In the genomic region with DNA sequence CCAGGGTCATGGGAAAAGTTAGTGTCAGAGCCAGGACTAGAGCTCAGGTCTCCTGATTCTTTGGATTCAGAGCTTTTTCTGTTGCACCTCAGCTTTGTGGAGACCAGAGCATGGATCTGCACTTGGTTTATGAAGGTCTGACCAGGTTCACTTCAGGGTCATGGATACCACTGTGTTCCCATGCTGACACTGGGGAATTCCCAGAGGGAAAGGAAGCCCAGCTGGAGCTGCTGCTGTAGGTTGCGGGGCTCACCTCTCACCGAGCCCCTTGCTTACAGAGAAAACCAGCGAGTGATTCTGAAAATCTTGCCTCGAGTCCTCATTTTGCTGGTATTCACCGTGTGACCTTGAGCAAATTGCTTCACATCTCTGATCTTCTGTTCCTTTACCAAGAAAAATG, we compare ENCODE assay signal across 24 cellular contexts.
DNase-seq lines count a peak whose midpoint lies in the region; FAIRE-seq and TF ChIP-seq lines count a peak whose summit lies in the region.
"Had no signal": no experiment of that assay in that cellular context is flagged by ENCODE, and none has a peak within 500 bp of the region (broad histone marks: within the 10 kb centered on the region; RNA-seq: fewer than 3 reads in every experiment).

No MANE protein-coding gene starts in this region.

- H3K4me3 Mint-ChIP-seq in activated naive CD4-positive, alpha-beta T cell treated with anti-CD3 and anti-CD28 coated beads, Interleukin-2, amount 50 U/mL, for 24 hours: no peak overlapping the region
- H3K4me3 Mint-ChIP-seq: activated CD4-positive, alpha-beta T cell treated with anti-CD3 and anti-CD28 coated beads, Interleukin-2, amount 10 ng/mL, durations not matched to agents 24 days and 14 days; activated naive CD4-positive, alpha-beta T cell treated with anti-CD3 and anti-CD28 coated beads for 36 hours had no signal

- H3K9me2 ChIP-seq in hepatocyte (replicated peaks; ENCODE audit: insufficient read depth): no peaks in the 10 kb centered on the region

- H3K4me2 ChIP-seq in hepatocyte: no peak overlapping the region

- DNase-seq in activated naive CD4-positive, alpha-beta T cell (lab: John Stamatoyannopoulos, UW): no peak
- DNase-seq in caudate nucleus (lab: John Stamatoyannopoulos, UW) (no peak), hepatocyte (ENCODE audit: low spot score) (no peak), substantia nigra (lab: John Stamatoyannopoulos, UW) (no peak), NCI-H2081 treated with DMSO at 0.1 percent for 48 hours (lab: John Stamatoyannopoulos, UW) (no peak), small intestine (no peak), GM20000 (ENCODE audit: low spot score) (no peak)
- DNase-seq: activated CD4-positive, alpha-beta T cell treated with anti-CD3 and anti-CD28 coated beads, Interleukin-2, amount 10 ng/mL, durations not matched to agents 24 days and 14 days; activated CD8-positive, alpha-beta memory T cell treated with anti-CD3 and anti-CD28 coated beads, Interleukin-2, amount 50 U/mL, for 48 hours; activated naive CD4-positive, alpha-beta T cell treated with anti-CD3 and anti-CD28 coated beads for 36 hours; C1 segment of cervical spinal cord; GDM1; hippocampal formation; islet precursor cell; MG63; NCI-H1694; NCI-H774; nucleus accumbens; OCI-M1; retina; SJCRH30 had no signal

- FAIRE-seq in small intestine (lab: Jason Lieb, UNC): no peak
- FAIRE-seq: colon had no signal

- peaks cover 15% of the 10 kb centered on the region for H3K36me3 Mint-ChIP-seq in activated naive CD4-positive, alpha-beta T cell treated with anti-CD3 and anti-CD28 coated beads, Interleukin-2, amount 50 U/mL, for 24 hours

- no peaks in the 10 kb centered on the region for H3K27me3 Mint-ChIP-seq in activated naive CD4-positive, alpha-beta T cell treated with anti-CD3 and anti-CD28 coated beads, Interleukin-2, amount 50 U/mL, for 24 hours
- H3K27me3 Mint-ChIP-seq: activated CD4-positive, alpha-beta T cell treated with anti-CD3 and anti-CD28 coated beads, Interleukin-2, amount 10 ng/mL, durations not matched to agents 24 days and 14 days had no signal

- H3K9me3 ChIP-seq in hepatocyte (ENCODE audit: low read depth): no peaks in the 10 kb centered on the region
- no peaks in the 10 kb centered on the region for H3K9me3 ChIP-seq in small intestine (ENCODE audit: control insufficient read depth, low read depth)
- H3K9me3 ChIP-seq: MG63, SJCRH30 had no signal

- peaks cover 43% of the 10 kb centered on the region for H3K4me1 Mint-ChIP-seq in activated naive CD4-positive, alpha-beta T cell treated with anti-CD3 and anti-CD28 coated beads, Interleukin-2, amount 50 U/mL, for 24 hours

- H2AFZ ChIP-seq in hepatocyte: no peak overlapping the region

- TF ChIP-seq CTCF in hepatocyte (IDR thresholded peaks at IDR 0.05; ENCODE audit: poor library complexity) (no peak), GM20000 (IDR thresholded peaks at IDR 0.05; ENCODE audit: extremely low read depth, missing control alignments) (no peak)

- H3K36me3 ChIP-seq in hepatocyte (replicated peaks; ENCODE audit: insufficient read depth, low read depth): no peaks in the 10 kb centered on the region
- peaks cover 4 to 5% of the 10 kb centered on the region in 2 donors for H3K36me3 ChIP-seq in small intestine (ENCODE audit: control insufficient read depth in 2 of 2, insufficient read depth in 2 of 2, low read length in 2 of 2)
- H3K36me3 ChIP-seq: MG63, SJCRH30 had no signal

- H3K27ac ChIP-seq in caudate nucleus (ENCODE audit: low read depth, low read length): peak overlapping the region; percentile 24
- H3K27ac ChIP-seq in hepatocyte: peak overlapping the region; percentile 97
- peak overlapping the region; percentile 81 for H3K27ac ChIP-seq in substantia nigra (ENCODE audit: low read depth, low read length, poor library complexity, severe bottlenecking)
- H3K27ac ChIP-seq in small intestine (ENCODE audit: low read depth in 1 of 2, low read length in 1 of 2): no peak overlapping the region
- H3K27ac ChIP-seq: SJCRH30 had no signal

- 94% methylated on average over 5 of the region's 5 CpGs for WGBS in hepatocyte (ENCODE audit: low lambda C conversion rate, missing lambda C conversion rate)
- WGBS in small intestine, 3 donors: 86 to 95% (median 87%) methylated on average over 5 of the region's 5 CpGs

- H3K9me3 Mint-ChIP-seq in activated naive CD4-positive, alpha-beta T cell treated with anti-CD3 and anti-CD28 coated beads, Interleukin-2, amount 50 U/mL, for 24 hours: no peaks in the 10 kb centered on the region
- H3K9me3 Mint-ChIP-seq: activated CD4-positive, alpha-beta T cell treated with anti-CD3 and anti-CD28 coated beads, Interleukin-2, amount 10 ng/mL, durations not matched to agents 24 days and 14 days; activated naive CD4-positive, alpha-beta T cell treated with anti-CD3 and anti-CD28 coated beads for 36 hours had no signal

- H3K4me3 ChIP-seq in hepatocyte: no peak overlapping the region
- no peak overlapping the region for H3K4me3 ChIP-seq in small intestine (ENCODE audit: low read depth in 1 of 2, low read length in 2 of 2)
- H3K4me3 ChIP-seq: lung, MG63, SJCRH30 had no signal

- no peaks in the 10 kb centered on the region for H4K20me1 ChIP-seq in hepatocyte (ENCODE audit: insufficient read depth, poor library complexity, severe bottlenecking)

- H3K27ac Mint-ChIP-seq in activated naive CD4-positive, alpha-beta T cell treated with anti-CD3 and anti-CD28 coated beads, Interleukin-2, amount 50 U/mL, for 24 hours: peak overlapping the region; percentile 64
- H3K27ac Mint-ChIP-seq: activated naive CD4-positive, alpha-beta T cell treated with anti-CD3 and anti-CD28 coated beads for 36 hours had no signal

- H3K79me2 ChIP-seq in hepatocyte: no peaks in the 10 kb centered on the region

- H3K27me3 ChIP-seq in hepatocyte (no peaks in the 10 kb centered on the region), small intestine (ENCODE audit: control insufficient read depth in 2 of 2, insufficient read depth in 2 of 2, low read length in 2 of 2) (no peaks in the 10 kb centered on the region)
- H3K27me3 ChIP-seq: MG63, SJCRH30 had no signal

- H3K4me1 ChIP-seq in hepatocyte (ENCODE audit: insufficient read depth) (peaks cover 25% of the 10 kb centered on the region), small intestine (ENCODE audit: control insufficient read depth in 2 of 2, insufficient read depth in 1 of 2, low read depth in 1 of 2, low read length in 1 of 2) (peaks cover 0 to 12% of the 10 kb centered on the region in 2 donors)

Comparison
In these comparisons a context has a peak if more than half of its experiments do, and no peak if none do; other contexts are left out.
1. H3K27ac ChIP-seq: peak in caudate nucleus (single experiment), hepatocyte (single experiment) and substantia nigra (single experiment); none in small intestine (0 of 2).